8 cellular contexts compared by ENCODE assay signal in genomic region chr1:112393634-112393976, GRCh38.
DNase-seq lines count a peak whose midpoint lies in the region; ATAC-seq and TF ChIP-seq lines count a peak whose summit lies in the region.

No MANE protein-coding gene starts in this region.

- no peak overlapping the region for H3K4me3 Mint-ChIP-seq in stimulated activated memory B cell treated with anti-CD40 and anti-IgM and Interleukin-4, amounts not matched to agents 10 μg/mL and 1 μg/mL and 100 μg/mL, for 72 hours

- H3K4me3 ChIP-seq in brain microvascular endothelial cell (ENCODE audit: low read depth, low read length): no peak overlapping the region

- DNase-seq in HCEC 1CT (peak; percentile 29), brain microvascular endothelial cell (no peak), iris pigment epithelial cell (ENCODE audit: low read depth) (peak; percentile 41), GDM1 (lab: John Stamatoyannopoulos, UW) (no peak), SHP77 treated with DMSO at 0.1 percent for 48 hours (lab: John Stamatoyannopoulos, UW) (no peak)

- H3K36me3 Mint-ChIP-seq in stimulated activated memory B cell treated with anti-CD40 and anti-IgM and Interleukin-4, amounts not matched to agents 10 μg/mL and 1 μg/mL and 100 μg/mL, for 72 hours: no peaks in the 10 kb centered on the region

- H3K27ac ChIP-seq in brain microvascular endothelial cell: peak overlapping the region; percentile 93

- in situ Hi-C loops in brain microvascular endothelial cell (cut with HindIII; ENCODE audit: low pct_ligation_motif_present, low sequenced_read_pairs): loop anchor here (10.0 kb wide), 1 partner anchor 221 kb away; the partner anchor contains the start of genes CAPZA1 and ST7L

- TF ChIP-seq CTCF in brain microvascular endothelial cell (IDR thresholded peaks at IDR 0.05; ENCODE audit: low read depth, low read length, missing control alignments): no peak

- H3K27me3 ChIP-seq in brain microvascular endothelial cell (replicated peaks): no peaks in the 10 kb centered on the region

- peaks cover 13% of the 10 kb centered on the region for H3K27me3 Mint-ChIP-seq in stimulated activated memory B cell treated with anti-CD40 and anti-IgM and Interleukin-4, amounts not matched to agents 10 μg/mL and 1 μg/mL and 100 μg/mL, for 72 hours

- peak overlapping the region; percentile 44 for H3K27ac Mint-ChIP-seq in stimulated activated memory B cell treated with anti-CD40 and anti-IgM and Interleukin-4, amounts not matched to agents 10 μg/mL and 1 μg/mL and 100 μg/mL, for 72 hours

- ATAC-seq in stimulated activated memory B cell treated with anti-CD40 and anti-IgM and Interleukin-4, amounts not matched to agents 10 μg/mL and 1 μg/mL and 100 μg/mL, for 72 hours: no peak
- ATAC-seq in HG03095 (IDR thresholded peaks at IDR 0.05; ENCODE audit: unreplicated experiment) (no peak), HG02763 (IDR thresholded peaks at IDR 0.05; ENCODE audit: unreplicated experiment) (no peak)

- H3K4me1 Mint-ChIP-seq in stimulated activated memory B cell treated with anti-CD40 and anti-IgM and Interleukin-4, amounts not matched to agents 10 μg/mL and 1 μg/mL and 100 μg/mL, for 72 hours: peaks cover 56% of the 10 kb centered on the region

- no peaks in the 10 kb centered on the region for H3K9me3 Mint-ChIP-seq in stimulated activated memory B cell treated with anti-CD40 and anti-IgM and Interleukin-4, amounts not matched to agents 10 μg/mL and 1 μg/mL and 100 μg/mL, for 72 hours

- no peaks in the 10 kb centered on the region for H3K36me3 ChIP-seq in brain microvascular endothelial cell (replicated peaks)

Comparison
In these comparisons a context has a peak if more than half of its experiments do, and no peak if none do; other contexts are left out.
1. DNase-seq: peak in HCEC 1CT (single experiment) and iris pigment epithelial cell (single experiment); none in brain microvascular endothelial cell (single experiment), GDM1 (single experiment) and SHP77 treated with DMSO at 0.1 percent for 48 hours (single experiment).